21 cellular contexts compared by ENCODE assay signal in the genomic region with DNA sequence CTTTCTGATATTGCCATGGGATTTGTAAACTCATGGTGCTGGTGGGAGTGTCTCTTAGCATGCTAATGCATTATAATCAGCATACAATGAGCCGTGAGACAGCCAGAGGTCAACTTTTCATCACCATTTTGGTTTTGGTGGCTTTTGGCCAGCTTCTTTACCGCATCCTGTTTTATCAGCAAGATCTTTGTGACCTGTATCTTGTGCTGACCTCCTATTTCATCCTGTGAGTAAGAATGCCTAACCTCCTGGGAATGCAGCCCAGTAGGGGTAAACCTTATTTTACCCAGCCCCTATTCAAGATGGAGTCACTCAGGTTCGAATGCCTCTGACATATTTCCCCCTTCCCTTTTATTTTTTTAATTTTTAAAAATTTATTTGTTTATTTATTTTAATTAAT.
A peak's percentile ranks its signal among the peaks of the same experiment; 100 is the strongest.
DNase-seq lines count a peak whose midpoint lies in the region; ATAC-seq, FAIRE-seq and TF ChIP-seq lines count a peak whose summit lies in the region.
"Had no signal": no experiment of that assay in that cellular context is flagged by ENCODE, and none has a peak within 500 bp of the region (broad histone marks: within the 10 kb centered on the region; RNA-seq: fewer than 3 reads in every experiment).

No MANE protein-coding gene starts in this region.

- H3K27ac Mint-ChIP-seq in activated naive CD8-positive, alpha-beta T cell treated with anti-CD3 and anti-CD28 coated beads, Interleukin-2, amount 50 U/mL, for 24 hours = no peak overlapping the region

- no peaks in the 10 kb centered on the region for H3K36me3 Mint-ChIP-seq in activated naive CD8-positive, alpha-beta T cell treated with anti-CD3 and anti-CD28 coated beads, Interleukin-2, amount 50 U/mL, for 24 hours (ENCODE audit: low read depth)
- H3K36me3 Mint-ChIP-seq: CD4-positive, alpha-beta memory T cell had no signal

- 70% methylated on average over 3 of the region's 3 CpGs for WGBS in A549 (ENCODE audit: missing lambda C conversion rate)

- H3K4me3 Mint-ChIP-seq in activated naive CD8-positive, alpha-beta T cell treated with anti-CD3 and anti-CD28 coated beads, Interleukin-2, amount 50 U/mL, for 24 hours = no peak overlapping the region
- H3K4me3 Mint-ChIP-seq: CD4-positive, alpha-beta memory T cell; H9 had no signal

- ATAC-seq in A549 = no peak
- peak; percentile 44 for ATAC-seq in RWPE2 (ENCODE audit: low read depth)
- ATAC-seq in activated naive CD8-positive, alpha-beta T cell treated with anti-CD3 and anti-CD28 coated beads, Interleukin-2, amount 50 U/mL, for 24 hours = no peak
- ATAC-seq: mucosa of descending colon had no signal

- peaks cover 1% of the 10 kb centered on the region for H3K4me1 Mint-ChIP-seq in activated naive CD8-positive, alpha-beta T cell treated with anti-CD3 and anti-CD28 coated beads, Interleukin-2, amount 50 U/mL, for 24 hours

- no peak for FAIRE-seq in A549 (lab: Jason Lieb, UNC)

- no peaks in the 10 kb centered on the region for H3K27me3 Mint-ChIP-seq in activated naive CD8-positive, alpha-beta T cell treated with anti-CD3 and anti-CD28 coated beads, Interleukin-2, amount 50 U/mL, for 24 hours
- H3K27me3 Mint-ChIP-seq: CD4-positive, alpha-beta memory T cell had no signal

- no peaks in the 10 kb centered on the region for H3K9me3 ChIP-seq in A549
- H3K9me3 ChIP-seq in RWPE2 (ENCODE audit: severe bottlenecking) = peaks cover 1% of the 10 kb centered on the region
- H3K9me3 ChIP-seq in HAP-1 = no peaks in the 10 kb centered on the region
- H3K9me3 ChIP-seq: mucosa of descending colon, right atrium auricular region, stomach, uterus had no signal

- H3K4me1 ChIP-seq in A549 = no peaks in the 10 kb centered on the region
- peaks cover 7% of the 10 kb centered on the region for H3K4me1 ChIP-seq in RWPE2 (ENCODE audit: insufficient read depth, poor library complexity, severe bottlenecking)
- no peaks in the 10 kb centered on the region for H3K4me1 ChIP-seq in HAP-1
- H3K4me1 ChIP-seq: right atrium auricular region, uterus had no signal

- H3K27ac ChIP-seq in A549 (no peak overlapping the region), RWPE2 (ENCODE audit: poor library complexity, severe bottlenecking) (peak overlapping the region; percentile 18)
- H3K27ac ChIP-seq: epithelial cell of prostate, right atrium auricular region, stomach, uterus had no signal

- H3K4me2 ChIP-seq in A549 = no peak overlapping the region

- H3K27me3 ChIP-seq in RWPE2 (ENCODE audit: insufficient read depth, poor library complexity, severe bottlenecking) (no peaks in the 10 kb centered on the region), HAP-1 (ENCODE audit: low read depth) (no peaks in the 10 kb centered on the region)
- H3K27me3 ChIP-seq: right atrium auricular region, stomach, uterus had no signal

- no peak overlapping the region for H3K4me3 ChIP-seq in A549
- no peak overlapping the region for H3K4me3 ChIP-seq in RWPE2 (ENCODE audit: severe bottlenecking)
- no peak overlapping the region for H3K4me3 ChIP-seq in HAP-1
- H3K4me3 ChIP-seq: mucosa of descending colon, right atrium auricular region, stomach, uterus had no signal

- in situ Hi-C loops in HAP-1 (cut with MboI; ENCODE audit: low sequenced_read_pairs) = no loop called here

- DNase-seq in A549 (ENCODE audit: low read depth in 1 of 2, low spot score in 1 of 2) = no peak
- peak; percentile 77 for DNase-seq in HS-27A (ENCODE audit: low read depth)
- DNase-seq in RWPE2 (ENCODE audit: low spot score) = no peak
- peak; percentile 50 for DNase-seq in dermis blood vessel endothelial cell
- no peak for DNase-seq in activated CD8-positive, alpha-beta memory T cell treated with anti-CD3 and anti-CD28 coated beads for 24 hours
- DNase-seq in GM10248 (ENCODE audit: extremely low spot score) = no peak
- no peak for DNase-seq in HAP-1 (ENCODE audit: low spot score in 2 of 2)
- DNase-seq in activated naive CD8-positive, alpha-beta T cell treated with anti-CD3 and anti-CD28 coated beads, Interleukin-2, amount 50 U/mL, for 24 hours = no peak
- DNase-seq: activated gamma-delta T cell; aorta; CD4-positive, alpha-beta memory T cell; H9; mucosa of descending colon; NCI-H2029 treated with DMSO at 0.1 percent for 48 hours; NCI-H524; nucleus accumbens; RPMI8226; stomach; uterus had no signal

- TF ChIP-seq CTCF in A549 (IDR thresholded peaks at IDR 0.05) = no peak
- TF ChIP-seq CTCF in RWPE2 (IDR thresholded peaks at IDR 0.05; ENCODE audit: poor library complexity, severe bottlenecking) = no peak
- TF ChIP-seq CTCF in GM10248 (IDR thresholded peaks at IDR 0.05; ENCODE audit: control extremely low read depth, extremely low read depth, low read depth, missing control alignments) = no peak

- H3K36me3 ChIP-seq in RWPE2 (ENCODE audit: low read depth) = peaks cover 6% of the 10 kb centered on the region; the same call in 1 of the 2 replicates
- no peaks in the 10 kb centered on the region; the same call in 1 of the 2 replicates for H3K36me3 ChIP-seq in HAP-1 (replicated peaks)
- H3K36me3 ChIP-seq: right atrium auricular region, uterus had no signal

- TF ChIP-seq RAD21 in A549 (conservative IDR thresholded peaks at IDR 0.05 in 1 of 2, IDR thresholded peaks at IDR 0.05 in 1 of 2) = no peak

- CTCF ChIA-PET in A549 (lab: Yijun Ruan, JAX) = no interaction called here
- CTCF ChIA-PET in GM10248 (lab: Yijun Ruan, JAX) = no interaction called here

- TF ChIP-seq POLR2A in A549 (IDR thresholded peaks at IDR 0.05; ENCODE audit: low read length) = no peak

- POLR2A ChIA-PET in A549 (lab: Yijun Ruan, JAX) (no interaction called here), GM10248 (lab: Yijun Ruan, JAX) (no interaction called here)

- no peaks in the 10 kb centered on the region for H3K9me3 Mint-ChIP-seq in activated naive CD8-positive, alpha-beta T cell treated with anti-CD3 and anti-CD28 coated beads, Interleukin-2, amount 50 U/mL, for 24 hours
- H3K9me3 Mint-ChIP-seq: CD4-positive, alpha-beta memory T cell; H9 had no signal

- TF ChIP-seq EP300 in A549 (IDR thresholded peaks at IDR 0.05) = no peak

TF ChIP-seq in A549, 52 proteins besides CTCF, POLR2A, EP300 and RAD21:
- peak; percentile 83; the same call in 1 of the 2 replicates for TF ChIP-seq ATOH8 (CRISPR knock-in tag; IDR thresholded peaks at IDR 0.05; ENCODE audit: low read depth)
- 0 out of 2 replicates have a peak, but pooled peaks have one; percentile 15 for TF ChIP-seq GATA3 (IDR thresholded peaks at IDR 0.05; ENCODE audit: borderline replicate concordance)
- no peak for TF ChIP-seq BHLHE40 (IDR thresholded peaks at IDR 0.05; ENCODE audit: low read depth, low read length)
- TF ChIP-seq JUNB (IDR thresholded peaks at IDR 0.05) = no peak
- no peak for TF ChIP-seq CBX2 (IDR thresholded peaks at IDR 0.05; ENCODE audit: borderline replicate concordance, low read depth)
- no peak for TF ChIP-seq E2F6 (IDR thresholded peaks at IDR 0.05; ENCODE audit: borderline replicate concordance, low read depth)
- peak; percentile 28; the same call in 1 of the 2 replicates for TF ChIP-seq FOXS1 (CRISPR knock-in tag; IDR thresholded peaks at IDR 0.05)
- TF ChIP-seq PHF8 (IDR thresholded peaks at IDR 0.05; ENCODE audit: borderline replicate concordance, low read depth) = no peak
- no peak for TF ChIP-seq ELK1 (IDR thresholded peaks at IDR 0.05; ENCODE audit: low read depth, low read length)
- no peak for TF ChIP-seq KDM1A (IDR thresholded peaks at IDR 0.05; ENCODE audit: low read depth)
- no peak for TF ChIP-seq FOSL2 (IDR thresholded peaks at IDR 0.05)
- TF ChIP-seq FOSL2 (CRISPR knock-in tag; IDR thresholded peaks at IDR 0.05) = no peak
- TF ChIP-seq, protein P1, sequence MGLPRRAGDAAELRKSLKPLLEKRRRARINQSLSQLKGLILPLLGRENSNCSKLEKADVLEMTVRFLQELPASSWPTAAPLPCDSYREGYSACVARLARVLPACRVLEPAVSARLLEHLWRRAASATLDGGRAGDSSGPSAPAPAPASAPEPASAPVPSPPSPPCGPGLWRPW (IDR thresholded peaks at IDR 0.05) = no peak
- no peak for TF ChIP-seq TFCP2L1 (CRISPR knock-in tag; IDR thresholded peaks at IDR 0.05)
- TF ChIP-seq RNF2 (IDR thresholded peaks at IDR 0.05; ENCODE audit: borderline replicate concordance, low read depth) = no peak
- TF ChIP-seq HEYL (CRISPR knock-in tag; IDR thresholded peaks at IDR 0.05) = no peak

Comparison
In these comparisons a context has a peak if more than half of its experiments do, and no peak if none do; other contexts are left out.
1. DNase-seq: peak in HS-27A (single experiment) and dermis blood vessel endothelial cell (single experiment); none in A549 (0 of 2), RWPE2 (single experiment), activated CD8-positive, alpha-beta memory T cell treated with anti-CD3 and anti-CD28 coated beads for 24 hours (single experiment), GM10248 (single experiment), HAP-1 (0 of 2) and activated naive CD8-positive, alpha-beta T cell treated with anti-CD3 and anti-CD28 coated beads, Interleukin-2, amount 50 U/mL, for 24 hours (single experiment).